ENCODE assay signal across 11 cellular contexts in genomic region chr3:111592941-111593340, GRCh38. TPM values are rescaled to one million over a fixed set of nuclear protein-coding genes. Genes with fewer than 3 reads are reported as not detected.
DNase-seq lines count a peak whose midpoint lies in the region; ATAC-seq lines count a peak whose summit lies in the region.
"Had no signal": no experiment of that assay in that cellular context is flagged by ENCODE, and none has a peak within 500 bp of the region (broad histone marks: within the 10 kb centered on the region; RNA-seq: fewer than 3 reads in every experiment).

No MANE protein-coding gene starts in this region.

- H3K27me3 ChIP-seq in CD8-positive, alpha-beta memory T cell (ENCODE audit: insufficient read depth, low read length, poor library complexity, severe bottlenecking) = no peaks in the 10 kb centered on the region

- peaks cover 11 to 88% (median 26%) of the 10 kb centered on the region in 3 donors for H3K36me3 Mint-ChIP-seq in CD8-positive, alpha-beta memory T cell
- H3K36me3 Mint-ChIP-seq in activated naive CD4-positive, alpha-beta T cell treated with anti-CD3 and anti-CD28 coated beads, Interleukin-2, amount 50 U/mL, for 72 hours = peaks cover 66 to 80% of the 10 kb centered on the region in 2 donors
- H3K36me3 Mint-ChIP-seq in memory B cell = no peaks in the 10 kb centered on the region

- H3K27ac Mint-ChIP-seq in CD8-positive, alpha-beta memory T cell = peak overlapping the region; percentile 22 to 70 (median 50)
- H3K27ac Mint-ChIP-seq in activated naive CD4-positive, alpha-beta T cell treated with anti-CD3 and anti-CD28 coated beads, Interleukin-2, amount 50 U/mL, for 72 hours = peak overlapping the region; percentile 96 to 98
- H3K27ac Mint-ChIP-seq in memory B cell = peak overlapping the region; percentile 86

- peaks cover 16% of the 10 kb centered on the region for H3K4me1 ChIP-seq in CD8-positive, alpha-beta memory T cell (ENCODE audit: insufficient read depth, low read length)

- CTCF ChIA-PET in CD8-positive, alpha-beta memory T cell (lab: Charles Lee) = interaction anchor here (0.9 kb wide), 1 partner anchor 23 kb away, joined by 3 read pairs; no protein-coding TSS in a partner anchor

- H3K36me3 ChIP-seq in CD8-positive, alpha-beta memory T cell (ENCODE audit: insufficient read depth, low read length) = peaks cover 21% of the 10 kb centered on the region

- no peak for DNase-seq in CD8-positive, alpha-beta memory T cell
- no peak for DNase-seq in activated naive CD4-positive, alpha-beta T cell treated with anti-CD3 and anti-CD28 coated beads, Interleukin-2, amount 50 U/mL, for 72 hours (ENCODE audit: low spot score in 2 of 2)
- DNase-seq in memory B cell (ENCODE audit: low spot score in 2 of 2) (no peak), SKM-1 (lab: John Stamatoyannopoulos, UW; ENCODE audit: unreplicated experiment) (no peak)
- no peak for DNase-seq in stimulated activated CD4-positive, alpha-beta T cell treated with anti-CD3 and anti-CD28 coated beads, Interleukin-12 subunit alpha, Interleukin-12 subunit beta, amount 100 ng/mL, for 4 hours
- DNase-seq: cortex of kidney; Karpas-422; NCI-H2029; stimulated activated CD4-positive, alpha-beta T cell treated with anti-CD3 and anti-CD28 coated beads, Interleukin-4, amount 100 ng/mL, for 4 hours had no signal

- no peak overlapping the region for H3K4me3 Mint-ChIP-seq in CD8-positive, alpha-beta memory T cell
- peak overlapping the region; percentile 67 for H3K4me3 Mint-ChIP-seq in memory B cell

- no peak overlapping the region for H3K4me3 ChIP-seq in CD8-positive, alpha-beta memory T cell (ENCODE audit: low read length)

- no peaks in the 10 kb centered on the region for H3K9me3 ChIP-seq in CD8-positive, alpha-beta memory T cell (ENCODE audit: low read length)

- H3K4me1 Mint-ChIP-seq in CD8-positive, alpha-beta memory T cell = peaks cover 51 to 88% (median 88%) of the 10 kb centered on the region in 3 donors
- H3K4me1 Mint-ChIP-seq in memory B cell = peaks cover 24% of the 10 kb centered on the region

- H3K27ac ChIP-seq in CD8-positive, alpha-beta memory T cell (ENCODE audit: low read depth, low read length) = no peak overlapping the region

- POLR2A ChIA-PET in CD8-positive, alpha-beta memory T cell (lab: Charles Lee) = interaction anchor here (0.5 kb wide), 1 partner anchor 38 kb away, joined by 4 read pairs; no protein-coding TSS in a partner anchor

- H3K9me3 Mint-ChIP-seq in CD8-positive, alpha-beta memory T cell = no peaks in the 10 kb centered on the region
- H3K9me3 Mint-ChIP-seq in activated naive CD4-positive, alpha-beta T cell treated with anti-CD3 and anti-CD28 coated beads, Interleukin-2, amount 50 U/mL, for 72 hours = peaks cover 4 to 6% of the 10 kb centered on the region in 2 donors
- no peaks in the 10 kb centered on the region for H3K9me3 Mint-ChIP-seq in memory B cell

- peak; percentile 34 for ATAC-seq in GM19463 (IDR thresholded peaks at IDR 0.05; ENCODE audit: unreplicated experiment)
- no peak for ATAC-seq in activated naive CD4-positive, alpha-beta T cell treated with anti-CD3 and anti-CD28 coated beads, Interleukin-2, amount 50 U/mL, for 72 hours
- ATAC-seq in memory B cell (ENCODE audit: low read depth) = no peak
- no peak for ATAC-seq in HG03378 (IDR thresholded peaks at IDR 0.05; ENCODE audit: unreplicated experiment)

- H3K27me3 Mint-ChIP-seq in CD8-positive, alpha-beta memory T cell = no peaks in the 10 kb centered on the region
- H3K27me3 Mint-ChIP-seq in memory B cell = peaks cover 5% of the 10 kb centered on the region

RNA-seq across cellular contexts. Expression of gene ZBED2, which starts 2.2 kb away (rescaled TPM):
- 100 to 1,000 TPM; 547 to 551 TPM for total RNA-seq in CD8-positive, alpha-beta memory T cell
- polyA plus RNA-seq in CD8-positive, alpha-beta memory T cell = 0.51 TPM
- total RNA-seq in activated naive CD4-positive, alpha-beta T cell treated with anti-CD3 and anti-CD28 coated beads, Interleukin-2, amount 50 U/mL, for 72 hours = 100 to 1,000 TPM; 306 to 517 TPM

RNA-seq across cellular contexts. Expression of gene CD96, which starts 50.9 kb away (rescaled TPM):
- 10 to 100 TPM; 69.1 to 80.9 TPM for total RNA-seq in CD8-positive, alpha-beta memory T cell
- 262 TPM for polyA plus RNA-seq in CD8-positive, alpha-beta memory T cell
- 10 to 100 TPM; 31.7 to 97.9 TPM for total RNA-seq in activated naive CD4-positive, alpha-beta T cell treated with anti-CD3 and anti-CD28 coated beads, Interleukin-2, amount 50 U/mL, for 72 hours
